In genomic region chr18:74773171-74773624, GRCh38 we compare ENCODE assay signal across 16 cellular contexts.
A peak's percentile ranks its signal among the peaks of the same experiment; 100 is the strongest.
DNase-seq lines count a peak whose midpoint lies in the region; ATAC-seq, FAIRE-seq and TF ChIP-seq lines count a peak whose summit lies in the region.
"Had no signal": no experiment of that assay in that cellular context is flagged by ENCODE, and none has a peak within 500 bp of the region (broad histone marks: within the 10 kb centered on the region; RNA-seq: fewer than 3 reads in every experiment).

No MANE protein-coding gene starts in this region.

- H2BK12ac ChIP-seq in neuronal stem cell (ENCODE audit: low read length): no peak overlapping the region

- no peak overlapping the region for H2AFZ ChIP-seq in neuronal stem cell (ENCODE audit: low read length)

- no peaks in the 10 kb centered on the region for H3K9me3 Mint-ChIP-seq in T-helper 2 cell treated with Interferon-gamma antibody and Interleukin-4, amounts not matched to agents 5 μg/mL and 100 μg/mL, for 36 hours
- H3K9me3 Mint-ChIP-seq: H9; stimulated activated naive CD8-positive, alpha-beta T cell treated with anti-CD3 and anti-CD28 coated beads, Interleukin-15, Interleukin-2, amounts not matched to agents 100 ng/mL and 50 ng/mL, for 24 hours had no signal

- H3K4me3 ChIP-seq in neuronal stem cell (ENCODE audit: low read length in 2 of 2): no peak overlapping the region
- H3K4me3 ChIP-seq: lower lobe of right lung, ovary had no signal

- H3K27me3 Mint-ChIP-seq in T-helper 2 cell treated with Interferon-gamma antibody and Interleukin-4, amounts not matched to agents 5 μg/mL and 100 μg/mL, for 36 hours (ENCODE audit: low read depth): no peaks in the 10 kb centered on the region
- H3K27me3 Mint-ChIP-seq: stimulated activated naive CD8-positive, alpha-beta T cell treated with anti-CD3 and anti-CD28 coated beads, Interleukin-15, Interleukin-2, amounts not matched to agents 100 ng/mL and 50 ng/mL, for 24 hours had no signal

- no peak overlapping the region for H3K27ac Mint-ChIP-seq in T-helper 2 cell treated with Interferon-gamma antibody and Interleukin-4, amounts not matched to agents 5 μg/mL and 100 μg/mL, for 36 hours
- H3K27ac Mint-ChIP-seq: stimulated activated naive CD8-positive, alpha-beta T cell treated with anti-CD3 and anti-CD28 coated beads, Interleukin-15, Interleukin-2, amounts not matched to agents 100 ng/mL and 50 ng/mL, for 24 hours had no signal

- H3K9ac ChIP-seq in neuronal stem cell (ENCODE audit: low read depth, low read length, poor library complexity): no peak overlapping the region

- whole genome bisulfite sequencing in neuronal stem cell (ENCODE audit: extremely low coverage in 2 of 2, insufficient read length in 2 of 2, insufficient replicate concordance in 1 of 2), 2 donors: no CpG with 5 or more reads among the region's 3 CpGs

- TF ChIP-seq POLR2A in GM12891 (IDR thresholded peaks at IDR 0.05; ENCODE audit: low read depth, low read length): no peak

- H3K4me1 Mint-ChIP-seq in T-helper 2 cell treated with Interferon-gamma antibody and Interleukin-4, amounts not matched to agents 5 μg/mL and 100 μg/mL, for 36 hours (ENCODE audit: low read depth): no peaks in the 10 kb centered on the region
- H3K4me1 Mint-ChIP-seq: H9 had no signal

- no peaks in the 10 kb centered on the region for H3K4me1 ChIP-seq in neuronal stem cell (ENCODE audit: control insufficient read depth in 2 of 2, insufficient read depth in 1 of 2, low read depth in 1 of 2, low read length in 2 of 2)
- H3K4me1 ChIP-seq: lower lobe of right lung had no signal

- H3K27ac ChIP-seq in neuronal stem cell (replicated peaks; ENCODE audit: low read length): no peak overlapping the region
- H3K27ac ChIP-seq: lower lobe of right lung, ovary had no signal

- no peak overlapping the region for H2AK5ac ChIP-seq in neuronal stem cell (ENCODE audit: low read depth, low read length)

- no peak for FAIRE-seq in GM12891 (lab: Jason Lieb, UNC)
- FAIRE-seq: endometrium had no signal

- H3K9me3 ChIP-seq in neuronal stem cell (replicated peaks in 1 of 2; ENCODE audit: control insufficient read depth in 2 of 2, insufficient read depth in 1 of 2, low read depth in 1 of 2, low read length in 2 of 2): no peaks in the 10 kb centered on the region
- H3K9me3 ChIP-seq: lower lobe of right lung, ovary had no signal

- no peak overlapping the region for H4K91ac ChIP-seq in neuronal stem cell (ENCODE audit: low read depth, low read length, poor library complexity)

- H2BK5ac ChIP-seq in neuronal stem cell (ENCODE audit: low read length): no peak overlapping the region

- H2BK15ac ChIP-seq in neuronal stem cell (ENCODE audit: low read length): no peak overlapping the region

- H4K8ac ChIP-seq in neuronal stem cell (ENCODE audit: low read depth, low read length): no peak overlapping the region

- DNase-seq in GM12891 (ENCODE audit: insufficient read length, low spot score) (no peak), H4 (ENCODE audit: low spot score) (no peak), neuronal stem cell (ENCODE audit: low spot score) (no peak), NCI-H2107 treated with DMSO at 0.1 percent for 48 hours (lab: John Stamatoyannopoulos, UW; ENCODE audit: unreplicated experiment) (no peak)
- DNase-seq in T-helper 2 cell treated with Interferon-gamma antibody and Interleukin-4, amounts not matched to agents 5 μg/mL and 100 μg/mL, for 36 hours (ENCODE audit: low spot score): no peak
- DNase-seq: H9; Kasumi-1; lower lobe of right lung; NCI-H446; ovary; stimulated activated CD4-positive, alpha-beta T cell treated with anti-CD3 and anti-CD28 coated beads, Interleukin-1b, Interleukin-23, amount 100 ng/mL, for 48 hours had no signal

- no peak overlapping the region for H3K18ac ChIP-seq in neuronal stem cell (ENCODE audit: low read length)

- H3K23ac ChIP-seq in neuronal stem cell (ENCODE audit: low read depth, low read length, poor library complexity): no peak overlapping the region

- H3K4me3 Mint-ChIP-seq in T-helper 2 cell treated with Interferon-gamma antibody and Interleukin-4, amounts not matched to agents 5 μg/mL and 100 μg/mL, for 36 hours: no peak overlapping the region
- H3K4me3 Mint-ChIP-seq: H9; stimulated activated naive CD8-positive, alpha-beta T cell treated with anti-CD3 and anti-CD28 coated beads, Interleukin-15, Interleukin-2, amounts not matched to agents 100 ng/mL and 50 ng/mL, for 24 hours had no signal

- no peak overlapping the region for H2BK120ac ChIP-seq in neuronal stem cell (ENCODE audit: low read depth, low read length)

- H3K36me3 ChIP-seq in neuronal stem cell (replicated peaks in 1 of 2; ENCODE audit: control insufficient read depth in 2 of 2, insufficient read depth in 2 of 2, low read length in 2 of 2): no peaks in the 10 kb centered on the region
- H3K36me3 ChIP-seq: lower lobe of right lung, ovary had no signal

- H3K79me1 ChIP-seq in neuronal stem cell (ENCODE audit: low read depth, low read length): no peaks in the 10 kb centered on the region

- H3K4me2 ChIP-seq in neuronal stem cell (ENCODE audit: insufficient read depth, low read length, poor library complexity, severe bottlenecking): no peak overlapping the region

- ATAC-seq in GM19395 (IDR thresholded peaks at IDR 0.05; ENCODE audit: unreplicated experiment) (peak; percentile 97), HG02852 (IDR thresholded peaks at IDR 0.05; ENCODE audit: unreplicated experiment) (peak; percentile 86), HG03520 (IDR thresholded peaks at IDR 0.05; ENCODE audit: unreplicated experiment) (peak; percentile 86)

- no peak overlapping the region for H3K14ac ChIP-seq in neuronal stem cell (ENCODE audit: low read length)

- H3K27me3 ChIP-seq in neuronal stem cell (ENCODE audit: control insufficient read depth in 3 of 3, insufficient read depth in 3 of 3, low read depth in 1 of 3, low read length in 3 of 3): no peaks in the 10 kb centered on the region
- H3K27me3 ChIP-seq: ovary had no signal

- no peaks in the 10 kb centered on the region for H3K36me3 Mint-ChIP-seq in T-helper 2 cell treated with Interferon-gamma antibody and Interleukin-4, amounts not matched to agents 5 μg/mL and 100 μg/mL, for 36 hours (ENCODE audit: low read depth)

- H3K4ac ChIP-seq in neuronal stem cell (ENCODE audit: low read length): no peak overlapping the region

TF ChIP-seq in GM12891, 5 proteins besides CTCF, POLR2A, EP300 and RAD21:
- TF ChIP-seq TAF1 (IDR thresholded peaks at IDR 0.05; ENCODE audit: low read depth, low read length) (no peak), SPI1 (IDR thresholded peaks at IDR 0.05; ENCODE audit: low read depth, low read length) (peak; percentile 91)
